In the genomic region with DNA sequence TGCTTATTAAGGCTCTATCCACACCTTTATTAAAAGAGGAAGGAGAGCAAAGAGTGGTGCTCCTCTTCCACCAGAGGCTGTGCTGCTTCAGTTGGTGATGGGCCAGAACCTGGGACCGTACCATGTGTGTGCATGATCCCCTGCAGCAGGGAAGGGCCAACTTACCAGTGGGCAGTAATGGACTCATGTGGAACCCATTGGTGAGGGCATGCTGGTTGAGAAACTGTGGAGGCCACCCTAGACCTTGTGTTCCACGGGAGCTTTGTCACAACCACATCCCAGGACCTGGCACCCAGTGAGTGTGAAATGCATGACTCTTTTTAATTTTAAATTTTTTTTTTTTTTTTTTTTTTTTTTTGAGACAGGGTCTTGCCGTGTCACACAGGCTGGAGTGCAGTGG, we compare ENCODE assay signal across 17 cellular contexts. TPM values are rescaled to one million over a fixed set of nuclear protein-coding genes. Genes with fewer than 3 reads are reported as not detected.
A peak's percentile ranks its signal among the peaks of the same experiment; 100 is the strongest.
DNase-seq lines count a peak whose midpoint lies in the region; ATAC-seq and TF ChIP-seq lines count a peak whose summit lies in the region.
"Had no signal": no experiment of that assay in that cellular context is flagged by ENCODE, and none has a peak within 500 bp of the region (broad histone marks: within the 10 kb centered on the region; RNA-seq: fewer than 3 reads in every experiment).

No MANE protein-coding gene starts in this region.

- no peak for ATAC-seq in upper lobe of right lung
- no peak for ATAC-seq in HG03135 (IDR thresholded peaks at IDR 0.05; ENCODE audit: unreplicated experiment)
- no peak for ATAC-seq in GM21367 (IDR thresholded peaks at IDR 0.05; ENCODE audit: unreplicated experiment)
- ATAC-seq in foreskin keratinocyte, result no peak
- ATAC-seq: HCT116, HepG2 had no signal

- H3K36me3 ChIP-seq in BLaER1 treated with 17β-estradiol and CSF1 and Interleukin-3, amounts not matched to agents 10 nM and 100 nM, result peaks cover 15 to 50% (median 27%) of the 10 kb centered on the region in 11 experiments
- H3K36me3 ChIP-seq in Loucy (ENCODE audit: insufficient read depth, low read length) (peaks cover 13% of the 10 kb centered on the region; the same call in 1 of the 2 replicates), upper lobe of right lung (peaks cover 30% of the 10 kb centered on the region)

- no peaks in the 10 kb centered on the region for H3K9me3 ChIP-seq in BLaER1 treated with 17β-estradiol and CSF1 and Interleukin-3, amounts not matched to agents 10 nM and 100 nM (replicated peaks in 1 of 11)
- H3K9me3 ChIP-seq in Loucy (ENCODE audit: insufficient read depth, low read depth, low read length), result no peaks in the 10 kb centered on the region
- no peaks in the 10 kb centered on the region for H3K9me3 ChIP-seq in upper lobe of right lung
- H3K9me3 ChIP-seq: BE2C had no signal

- H3K79me2 ChIP-seq in Loucy (ENCODE audit: insufficient read depth, low read length), result peaks cover 95% of the 10 kb centered on the region

- no peak overlapping the region for H3K4me3 ChIP-seq in BLaER1 treated with 17β-estradiol and CSF1 and Interleukin-3, amounts not matched to agents 10 nM and 100 nM
- H3K4me3 ChIP-seq in Loucy (ENCODE audit: low read length, poor library complexity, severe bottlenecking) (peak overlapping the region; percentile 6), upper lobe of right lung (no peak overlapping the region)

- H3F3A ChIP-seq in Loucy (ENCODE audit: low read depth), result no peaks in the 10 kb centered on the region

- intact Hi-C loops in upper lobe of right lung (cut with DNase I), result no loop called here

- no peak overlapping the region for H2AFZ ChIP-seq in Loucy (ENCODE audit: low read length)

- H4K20me1 ChIP-seq in BLaER1 treated with 17β-estradiol and CSF1 and Interleukin-3, amounts not matched to agents 10 nM and 100 nM, result peaks cover 45 to 97% (median 83%) of the 10 kb centered on the region in 11 experiments
- H4K20me1 ChIP-seq in Loucy (ENCODE audit: insufficient read depth, low read length, poor library complexity, severe bottlenecking), result peaks cover 36% of the 10 kb centered on the region

- no peak overlapping the region for H3K27ac ChIP-seq in BLaER1 treated with 17β-estradiol and CSF1 and Interleukin-3, amounts not matched to agents 10 nM and 100 nM
- no peak overlapping the region for H3K27ac ChIP-seq in upper lobe of right lung
- H3K27ac ChIP-seq in foreskin keratinocyte, result no peak overlapping the region

- H3K9me2 ChIP-seq in Loucy (replicated peaks; ENCODE audit: low read depth, low read length), result no peaks in the 10 kb centered on the region

- H3K4me1 ChIP-seq in BLaER1 treated with 17β-estradiol and CSF1 and Interleukin-3, amounts not matched to agents 10 nM and 100 nM, result peaks cover 58 to 76% (median 70%) of the 10 kb centered on the region in 10 experiments
- peaks cover 52% of the 10 kb centered on the region for H3K4me1 ChIP-seq in Loucy (ENCODE audit: insufficient read depth, low read length, poor library complexity, severe bottlenecking)
- peaks cover 25% of the 10 kb centered on the region for H3K4me1 ChIP-seq in upper lobe of right lung
- no peaks in the 10 kb centered on the region for H3K4me1 ChIP-seq in foreskin keratinocyte

- DNase-seq in mesenteric fat pad (ENCODE audit: low spot score), result peak; percentile 41
- DNase-seq in upper lobe of right lung, result peak; percentile 25
- DNase-seq in foreskin keratinocyte, result no peak
- DNase-seq: ACHN; BE2C; CD4-positive, alpha-beta memory T cell; DMS153; DMS79; GDM1; GOT3; H7 had no signal

- TF ChIP-seq CTCF in Loucy (conservative IDR thresholded peaks at IDR 0.05; ENCODE audit: low read length) (no peak), upper lobe of right lung (IDR thresholded peaks at IDR 0.05) (no peak), foreskin keratinocyte (conservative IDR thresholded peaks at IDR 0.05) (no peak)

- peak overlapping the region; percentile 22 to 75 (median 44); a peak in 15 of 22 replicates for H3K4me2 ChIP-seq in BLaER1 treated with 17β-estradiol and CSF1 and Interleukin-3, amounts not matched to agents 10 nM and 100 nM
- peak overlapping the region; percentile 36 for H3K4me2 ChIP-seq in Loucy (ENCODE audit: low read depth, low read length, poor library complexity, severe bottlenecking)

- H3K27me3 ChIP-seq in BLaER1 treated with 17β-estradiol and CSF1 and Interleukin-3, amounts not matched to agents 10 nM and 100 nM, result no peaks in the 10 kb centered on the region
- H3K27me3 ChIP-seq in Loucy (ENCODE audit: insufficient read depth, low read length, poor library complexity, severe bottlenecking), result no peaks in the 10 kb centered on the region
- H3K27me3 ChIP-seq in upper lobe of right lung, result no peaks in the 10 kb centered on the region
- H3K27me3 ChIP-seq in foreskin keratinocyte, result no peaks in the 10 kb centered on the region
- H3K27me3 ChIP-seq: BE2C had no signal

- no peak overlapping the region for H3K9ac ChIP-seq in BLaER1 treated with 17β-estradiol and CSF1 and Interleukin-3, amounts not matched to agents 10 nM and 100 nM
- H3K9ac ChIP-seq in Loucy (ENCODE audit: low read depth, low read length, poor library complexity, severe bottlenecking), result no peak overlapping the region

RNA-seq across cellular contexts. Expression of gene UBE2F, which starts 5.4 kb away (rescaled TPM):
- total RNA-seq in mesenteric fat pad, result 58.8 TPM
- total RNA-seq in upper lobe of right lung, result 51.4 TPM
- total RNA-seq in foreskin keratinocyte, result 70.5 and 71.9 TPM in 2 replicates
- polyA plus RNA-seq in foreskin keratinocyte, result 85.0 and 93.1 TPM in 2 replicates

Comparison
In these comparisons a context has a peak if more than half of its experiments do, and no peak if none do; other contexts are left out.
1. DNase-seq: peak in mesenteric fat pad (single experiment) and upper lobe of right lung (single experiment); none in foreskin keratinocyte (0 of 2).